8 cellular contexts compared by ENCODE assay signal in genomic region chr14:49692191-49692757, GRCh38. TPM values are rescaled to one million over a fixed set of nuclear protein-coding genes. Genes with fewer than 3 reads are reported as not detected.
DNase-seq lines count a peak whose midpoint lies in the region; ATAC-seq and TF ChIP-seq lines count a peak whose summit lies in the region.

No MANE protein-coding gene starts in this region.

- H3K27ac ChIP-seq in ACC112 (ENCODE audit: low read depth, low read length) (peak overlapping the region; percentile 57), HUES48 (ENCODE audit: low read depth, low read length) (no peak overlapping the region)
- H3K27ac ChIP-seq in naive thymus-derived CD4-positive, alpha-beta T cell (ENCODE audit: low read depth, low read length): peak overlapping the region; percentile 80

- H3K27me3 ChIP-seq in ACC112 (ENCODE audit: insufficient read depth, low read length) (no peaks in the 10 kb centered on the region), HUES48 (ENCODE audit: control insufficient read depth, insufficient read depth, low read length) (peaks cover 27% of the 10 kb centered on the region)
- no peaks in the 10 kb centered on the region for H3K27me3 ChIP-seq in naive thymus-derived CD4-positive, alpha-beta T cell (ENCODE audit: control insufficient read depth in 2 of 2, insufficient read depth in 2 of 2, low read length in 2 of 2)

- peak overlapping the region; percentile 91 for H3K4me3 ChIP-seq in ACC112 (ENCODE audit: low read depth, low read length)
- H3K4me3 ChIP-seq in HUES48 (ENCODE audit: low read depth, low read length): peak overlapping the region; percentile 75
- peak overlapping the region; percentile 76 for H3K4me3 ChIP-seq in choroid plexus epithelial cell (ENCODE audit: low read depth, low read length)
- H3K4me3 ChIP-seq in naive thymus-derived CD4-positive, alpha-beta T cell (ENCODE audit: low read length): peak overlapping the region; percentile 67

- POLR2A ChIA-PET in naive thymus-derived CD4-positive, alpha-beta T cell (lab: Charles Lee): interaction anchor here (0.6 to 7.8 kb wide), 8 partner anchors 59 to 1962 kb away, joined by 3 to 64 read pairs (median 6); partner anchors contain the start of genes KLHDC2, MGAT2 and RPL36AL

- peaks cover 10% of the 10 kb centered on the region for H3K79me2 ChIP-seq in ACC112 (ENCODE audit: control insufficient read depth, insufficient read depth, low read length, unreplicated experiment)

- peaks cover 20 to 55% (median 46%) of the 10 kb centered on the region in 7 donors for H3K4me1 Mint-ChIP-seq in naive thymus-derived CD4-positive, alpha-beta T cell

- H3K27me3 Mint-ChIP-seq in naive thymus-derived CD4-positive, alpha-beta T cell: no peaks in the 10 kb centered on the region

- no peak overlapping the region for H3K9ac ChIP-seq in HUES48 (ENCODE audit: low read depth, low read length)

- intact Hi-C loops in naive thymus-derived CD4-positive, alpha-beta T cell (cut with micrococcal nuclease): loop anchor here (1.0 to 10.0 kb wide), 6 partner anchors 17 to 543 kb away; partner anchors contain the start of genes MGAT2 (in 1 of the 2), NEMF (in 1 of the 2), RPL36AL (in 1 of the 2) and RPS29 (in 1 of the 2)

- H3K4me1 ChIP-seq in ACC112 (ENCODE audit: control insufficient read depth, insufficient read depth, low read length, unreplicated experiment) (peaks cover 15% of the 10 kb centered on the region), HUES48 (ENCODE audit: control insufficient read depth, insufficient read depth, low read length) (peaks cover 8% of the 10 kb centered on the region; the same call in 1 of the 2 replicates)
- H3K4me1 ChIP-seq in naive thymus-derived CD4-positive, alpha-beta T cell (ENCODE audit: control insufficient read depth in 2 of 2, insufficient read depth in 2 of 2, low read length in 2 of 2): peaks cover 10 to 19% of the 10 kb centered on the region in 2 donors

- no peaks in the 10 kb centered on the region for H3K9me3 Mint-ChIP-seq in naive thymus-derived CD4-positive, alpha-beta T cell

- peak overlapping the region; percentile 65 to 99 (median 94) for H3K27ac Mint-ChIP-seq in naive thymus-derived CD4-positive, alpha-beta T cell

- H3K36me3 ChIP-seq in ACC112 (ENCODE audit: insufficient read depth, low read length): no peaks in the 10 kb centered on the region
- H3K36me3 ChIP-seq in HUES48 (ENCODE audit: control insufficient read depth, insufficient read depth, low read length): no peaks in the 10 kb centered on the region
- H3K36me3 ChIP-seq in naive thymus-derived CD4-positive, alpha-beta T cell (ENCODE audit: control insufficient read depth in 2 of 3, insufficient read depth in 3 of 3, low read length in 3 of 3): peaks cover 0 to 7% (median 0%) of the 10 kb centered on the region in 3 experiments

- TF ChIP-seq CTCF in choroid plexus epithelial cell (conservative IDR thresholded peaks at IDR 0.05; ENCODE audit: low read depth, low read length): no peak

- peak overlapping the region; percentile 93 for H2AFZ ChIP-seq in ACC112 (ENCODE audit: low read length, unreplicated experiment)

- H3K4me3 Mint-ChIP-seq in naive thymus-derived CD4-positive, alpha-beta T cell: peak overlapping the region; percentile 81 to 100 (median 89)

- DNase-seq in choroid plexus epithelial cell (ENCODE audit: low read depth) (peak; percentile 21), EL (no peak), NCI-H2171 (lab: John Stamatoyannopoulos, UW) (no peak), NCI-H2227 (lab: John Stamatoyannopoulos, UW; ENCODE audit: unreplicated experiment) (no peak), NCI-H2196 treated with DMSO at 0.1 percent for 48 hours (lab: John Stamatoyannopoulos, UW; ENCODE audit: unreplicated experiment) (no peak)
- DNase-seq in naive thymus-derived CD4-positive, alpha-beta T cell: no peak

- peaks cover 0 to 1% (median 0%) of the 10 kb centered on the region in 5 donors for H3K36me3 Mint-ChIP-seq in naive thymus-derived CD4-positive, alpha-beta T cell

- ATAC-seq in naive thymus-derived CD4-positive, alpha-beta T cell: no peak

- CTCF ChIA-PET in naive thymus-derived CD4-positive, alpha-beta T cell (lab: Charles Lee): interaction anchor here (0.8 to 1.0 kb wide), 3 partner anchors 58 to 222 kb away, joined by 3 to 6 read pairs (median 4); partner anchors contain the start of genes MGAT2 and RPL36AL

- no peaks in the 10 kb centered on the region for H3K9me3 ChIP-seq in HUES48 (ENCODE audit: control insufficient read depth, insufficient read depth, low read length)
- no peaks in the 10 kb centered on the region for H3K9me3 ChIP-seq in naive thymus-derived CD4-positive, alpha-beta T cell (ENCODE audit: control insufficient read depth in 2 of 3, low read length in 3 of 3)

RNA-seq across cellular contexts. Expression of gene KLHDC1, which starts 0.6 kb away (rescaled TPM):
- 10 to 100 TPM in 3 of 5 experiments, 1 to 10 TPM in 2; 2.6 to 18.0 (median 12.2) TPM for total RNA-seq in naive thymus-derived CD4-positive, alpha-beta T cell
- 1 to 10 TPM; 5.5 to 6.1 TPM for polyA plus RNA-seq in naive thymus-derived CD4-positive, alpha-beta T cell

RNA-seq across cellular contexts. Expression of gene POLE2, which starts 4.3 kb away (rescaled TPM):
- total RNA-seq in naive thymus-derived CD4-positive, alpha-beta T cell: 10 to 100 TPM in 1 of 5 experiments, 1 to 10 TPM in 3, under 1 TPM in 1; 0.80 to 23.1 (median 1.2) TPM
- polyA plus RNA-seq in naive thymus-derived CD4-positive, alpha-beta T cell: 1 to 10 TPM in 1 of 2 donors, under 1 TPM in 1; 0.90 to 2.1 TPM

RNA-seq across cellular contexts. Expression of gene DNAAF2, which starts 57.2 kb away (rescaled TPM):
- total RNA-seq in naive thymus-derived CD4-positive, alpha-beta T cell: 10 to 100 TPM in 2 of 5 experiments, 1 to 10 TPM in 3; 7.1 to 15.8 (median 9.0) TPM
- 10 to 100 TPM; 10.1 to 15.7 TPM for polyA plus RNA-seq in naive thymus-derived CD4-positive, alpha-beta T cell
